Comparison of ENCODE assay signal across 2 cellular contexts in genomic region chr12:48815281-48816110, GRCh38.
A peak's percentile ranks its signal among the peaks of the same experiment; 100 is the strongest.
TF ChIP-seq lines count a peak whose summit lies in the region.

No MANE protein-coding gene starts in this region.

TF ChIP-seq in A549, 52 proteins besides CTCF, POLR2A, EP300 and RAD21:
- no peak for TF ChIP-seq HOXB13 (CRISPR knock-in tag; IDR thresholded peaks at IDR 0.05; ENCODE audit: low read depth)
- TF ChIP-seq MAX (IDR thresholded peaks at IDR 0.05) = peak; percentile 86
- TF ChIP-seq MAZ (IDR thresholded peaks at IDR 0.05; ENCODE audit: borderline replicate concordance, low read depth, low read length) = 0 out of 2 replicates have a peak, but pooled peaks have one; percentile 54
- peak; percentile 91 for TF ChIP-seq E2F6 (IDR thresholded peaks at IDR 0.05; ENCODE audit: borderline replicate concordance, low read depth)
- TF ChIP-seq BCL3 (IDR thresholded peaks at IDR 0.05) = 0 out of 3 replicates have a peak, but pooled peaks have one; percentile 23

TF ChIP-seq in endothelial cell of umbilical vein, 7 proteins besides CTCF, POLR2A, EP300 and RAD21:
- peak; percentile 47 for TF ChIP-seq POLR2AphosphoS5 (IDR thresholded peaks at IDR 0.05; ENCODE audit: insufficient read depth, low read depth, low read length)
- no peak for TF ChIP-seq FOS (IDR thresholded peaks at IDR 0.05; ENCODE audit: borderline replicate concordance, insufficient read depth, low read length)
